ENCODE assay signal across 1 cellular context in genomic region chr18:49161627-49162026, GRCh38.
TF ChIP-seq lines count a peak whose summit lies in the region.

No MANE protein-coding gene starts in this region.

TF ChIP-seq in GM12878, 131 proteins besides CTCF, POLR2A, EP300 and RAD21 (continued from another document and continues in another):
- no peak for TF ChIP-seq ZBTB33 (IDR thresholded peaks at IDR 0.05)
- TF ChIP-seq POU2F2 (IDR thresholded peaks at IDR 0.05; ENCODE audit: borderline replicate concordance, low read depth, low read length), result peak; percentile 84; the same call in 2 of the 3 replicates
- TF ChIP-seq CHD1 (IDR thresholded peaks at IDR 0.05; ENCODE audit: low read depth, low read length), result no peak
- TF ChIP-seq FOS (IDR thresholded peaks at IDR 0.05; ENCODE audit: borderline replicate concordance, extremely low read depth, insufficient read length), result no peak
- TF ChIP-seq CHD4 (IDR thresholded peaks at IDR 0.05), result no peak; the same call in 1 of the 2 replicates
- TF ChIP-seq ETV6 (conservative IDR thresholded peaks at IDR 0.05 in 1 of 2, IDR thresholded peaks at IDR 0.05 in 1 of 2; ENCODE audit: borderline replicate concordance in 1 of 2, low read depth in 1 of 2), result peak in 1 of 2 experiments; percentile 90; a peak in 2 of 4 replicates
- no peak for TF ChIP-seq SUPT20H (IDR thresholded peaks at IDR 0.05; ENCODE audit: borderline replicate concordance, control insufficient read depth, low read depth, low read length)
- no peak for TF ChIP-seq ZBTB11 (CRISPR knock-in tag; IDR thresholded peaks at IDR 0.05)
- TF ChIP-seq ATF3 (IDR thresholded peaks at IDR 0.05; ENCODE audit: borderline replicate concordance, extremely low read depth, low read depth, low read length), result no peak
- peak; percentile 97 for TF ChIP-seq TBL1XR1 (IDR thresholded peaks at IDR 0.05; ENCODE audit: low read depth, low read length)
- TF ChIP-seq YY1 (IDR thresholded peaks at IDR 0.05; ENCODE audit: low read depth, low read length), result no peak
- peak in 1 of 2 experiments; percentile 82; a peak in 2 of 4 replicates for TF ChIP-seq SRF (IDR thresholded peaks at IDR 0.05; ENCODE audit: low read depth in 2 of 2, low read length in 2 of 2)
- TF ChIP-seq SUZ12 (IDR thresholded peaks at IDR 0.05; ENCODE audit: unreplicated experiment), result no peak
- peak; percentile 74 for TF ChIP-seq NBN (IDR thresholded peaks at IDR 0.05)
- peak; percentile 98 for TF ChIP-seq PAX5 (IDR thresholded peaks at IDR 0.05; ENCODE audit: borderline replicate concordance, low read depth, low read length)
- no peak for TF ChIP-seq ZNF207 (IDR thresholded peaks at IDR 0.05; ENCODE audit: borderline replicate concordance)
- TF ChIP-seq SREBF1 (IDR thresholded peaks at IDR 0.05; ENCODE audit: low read length), result no peak
- no peak for TF ChIP-seq ZNF274 (IDR thresholded peaks at IDR 0.05; ENCODE audit: insufficient read depth, insufficient read length)
- peak; percentile 94 for TF ChIP-seq ZBED1 (IDR thresholded peaks at IDR 0.05; ENCODE audit: borderline replicate concordance)
- peak; percentile 82 for TF ChIP-seq CUX1 (IDR thresholded peaks at IDR 0.05; ENCODE audit: insufficient replicate concordance, low read depth, low read length)
- peak; percentile 99 for TF ChIP-seq FOXM1 (IDR thresholded peaks at IDR 0.05; ENCODE audit: low read depth, low read length)
- no peak for TF ChIP-seq NFYA (IDR thresholded peaks at IDR 0.05; ENCODE audit: borderline replicate concordance, low read depth, low read length)
- TF ChIP-seq ZNF384 (IDR thresholded peaks at IDR 0.05; ENCODE audit: borderline replicate concordance, low read depth, low read length), result peak; percentile 74
- TF ChIP-seq NFIC (IDR thresholded peaks at IDR 0.05; ENCODE audit: low read depth, low read length), result peak; percentile 99
- TF ChIP-seq ZSCAN29 (IDR thresholded peaks at IDR 0.05), result no peak
- TF ChIP-seq REST (IDR thresholded peaks at IDR 0.05; ENCODE audit: low read depth, low read length), result no peak; the same call in 1 of the 2 replicates
- no peak for TF ChIP-seq CEBPZ (IDR thresholded peaks at IDR 0.05; ENCODE audit: low read depth, low read length)
- peak; percentile 86 to 92 for TF ChIP-seq IKZF2 (IDR thresholded peaks at IDR 0.05)
- TF ChIP-seq MEF2A (IDR thresholded peaks at IDR 0.05; ENCODE audit: insufficient read depth, low read depth, low read length), result peak; percentile 93
- TF ChIP-seq BMI1 (IDR thresholded peaks at IDR 0.05; ENCODE audit: borderline replicate concordance), result peak; percentile 75
- TF ChIP-seq IRF3 (IDR thresholded peaks at IDR 0.05), result no peak
- TF ChIP-seq RAD51 (IDR thresholded peaks at IDR 0.05), result no peak
- TF ChIP-seq NR2C2 (IDR thresholded peaks at IDR 0.05; ENCODE audit: borderline replicate concordance, control insufficient read depth, insufficient read length, low read depth), result no peak
- TF ChIP-seq GATAD2B (conservative IDR thresholded peaks at IDR 0.05; ENCODE audit: low read depth), result 0 out of 2 replicates have a peak, but pooled peaks have one; percentile 63
- TF ChIP-seq STAT3 (IDR thresholded peaks at IDR 0.05; ENCODE audit: low read depth, low read length), result peak; percentile 95; the same call in 1 of the 2 replicates
- no peak for TF ChIP-seq MYB (IDR thresholded peaks at IDR 0.05; ENCODE audit: borderline replicate concordance, low read depth, low read length)
- TF ChIP-seq RELB (IDR thresholded peaks at IDR 0.05; ENCODE audit: low read depth), result peak; percentile 61; the same call in 1 of the 2 replicates
